ENCODE assay signal across 22 cellular contexts in the genomic region with DNA sequence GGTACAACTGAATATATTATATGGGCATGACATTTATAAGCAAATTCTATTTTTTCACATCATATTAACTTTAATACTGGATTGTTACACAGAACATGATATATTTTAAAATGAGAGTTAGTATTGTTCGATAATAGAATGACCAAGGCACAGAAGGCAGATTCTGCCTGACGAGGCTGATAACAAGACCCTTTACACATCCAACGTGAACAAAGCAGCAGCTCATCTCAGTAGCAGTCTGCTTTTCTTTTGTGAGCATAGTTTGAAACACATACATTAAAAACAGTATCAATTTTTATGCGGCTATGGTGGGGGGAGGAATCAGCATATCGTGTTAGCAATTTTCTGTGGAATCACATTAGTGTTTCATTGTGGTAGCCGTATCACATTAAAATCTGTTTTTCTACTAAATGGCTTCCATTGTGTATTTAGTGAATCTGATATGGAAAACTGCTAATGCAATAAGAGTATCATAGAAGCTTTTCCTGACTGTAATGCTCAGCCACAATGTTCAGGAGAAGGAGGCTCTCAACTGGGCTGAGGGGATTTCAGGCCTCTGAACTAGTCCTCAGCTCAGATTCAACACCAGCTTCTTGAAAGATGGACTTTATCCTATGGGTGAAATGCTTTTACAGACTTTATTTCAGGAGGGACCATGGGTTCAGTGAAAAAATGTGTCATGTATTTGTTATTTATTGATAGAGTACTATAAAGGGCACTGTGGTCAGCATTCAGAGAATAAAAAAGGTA. TPM values are rescaled to one million over a fixed set of nuclear protein-coding genes. Genes with fewer than 3 reads are reported as not detected.
DNase-seq lines count a peak whose midpoint lies in the region; ATAC-seq, FAIRE-seq and TF ChIP-seq lines count a peak whose summit lies in the region.
"Had no signal": no experiment of that assay in that cellular context is flagged by ENCODE, and none has a peak within 500 bp of the region (broad histone marks: within the 10 kb centered on the region; RNA-seq: fewer than 3 reads in every experiment).

No MANE protein-coding gene starts in this region.

- TF ChIP-seq CTCF in type B pancreatic cell (conservative IDR thresholded peaks at IDR 0.05) = no peak

- H3K9me3 Mint-ChIP-seq in type B pancreatic cell = no peaks in the 10 kb centered on the region
- H3K9me3 Mint-ChIP-seq in activated naive CD8-positive, alpha-beta T cell treated with anti-CD3 and anti-CD28 coated beads for 36 hours = no peaks in the 10 kb centered on the region
- H3K9me3 Mint-ChIP-seq: activated naive CD8-positive, alpha-beta T cell treated with anti-CD3 and anti-CD28 coated beads, Interleukin-2, amount 10 ng/mL, durations not matched to agents 7 days and 5 days; activated T-helper 2 cell treated with anti-CD3 and anti-CD28 coated beads, Interferon-gamma antibody, Interleukin-2, Interleukin-4, amounts not matched to agents 10 μg/mL and 5 μg/mL and 100 μg/mL, durations not matched to agents 14 hours and 24 hours and 36 hours; neural crest cell; stimulated activated naive CD8-positive, alpha-beta T cell treated with anti-CD3 and anti-CD28 coated beads, Interleukin-15, amount 100 ng/mL, for 72 hours had no signal

- peak overlapping the region; percentile 91 for H3K4me3 ChIP-seq in SK-N-MC

- peak overlapping the region; percentile 95 for H3K27ac ChIP-seq in SK-N-MC
- H3K27ac ChIP-seq: C4-2B had no signal

- H3K4me3 Mint-ChIP-seq in type B pancreatic cell = peak overlapping the region; percentile 19
- H3K4me3 Mint-ChIP-seq in activated naive CD8-positive, alpha-beta T cell treated with anti-CD3 and anti-CD28 coated beads for 36 hours = no peak overlapping the region
- H3K4me3 Mint-ChIP-seq: activated CD4-positive, alpha-beta T cell treated with anti-CD3 and anti-CD28 coated beads for 36 hours; activated naive CD8-positive, alpha-beta T cell treated with anti-CD3 and anti-CD28 coated beads, Interleukin-2, amount 10 ng/mL, durations not matched to agents 7 days and 5 days; neural crest cell; stimulated activated naive CD8-positive, alpha-beta T cell treated with anti-CD3 and anti-CD28 coated beads, Interleukin-15, amount 100 ng/mL, for 72 hours had no signal

- H3K27ac Mint-ChIP-seq in type B pancreatic cell = no peak overlapping the region
- H3K27ac Mint-ChIP-seq in activated naive CD8-positive, alpha-beta T cell treated with anti-CD3 and anti-CD28 coated beads for 36 hours = no peak overlapping the region
- H3K27ac Mint-ChIP-seq: activated CD4-positive, alpha-beta T cell treated with anti-CD3 and anti-CD28 coated beads for 36 hours; activated naive CD8-positive, alpha-beta T cell treated with anti-CD3 and anti-CD28 coated beads, Interleukin-2, amount 10 ng/mL, durations not matched to agents 7 days and 5 days; activated T-helper 2 cell treated with anti-CD3 and anti-CD28 coated beads, Interferon-gamma antibody, Interleukin-2, Interleukin-4, amounts not matched to agents 10 μg/mL and 5 μg/mL and 100 μg/mL, durations not matched to agents 14 hours and 24 hours and 36 hours; stimulated activated naive CD8-positive, alpha-beta T cell treated with anti-CD3 and anti-CD28 coated beads, Interleukin-15, amount 100 ng/mL, for 72 hours had no signal

- peak overlapping the region; percentile 79 for H3K9ac ChIP-seq in SK-N-MC (ENCODE audit: insufficient read length)

- peaks cover 36% of the 10 kb centered on the region for H3K4me1 Mint-ChIP-seq in type B pancreatic cell (ENCODE audit: unreplicated experiment)
- H3K4me1 Mint-ChIP-seq in activated naive CD8-positive, alpha-beta T cell treated with anti-CD3 and anti-CD28 coated beads for 36 hours = peaks cover 5% of the 10 kb centered on the region
- H3K4me1 Mint-ChIP-seq: activated naive CD8-positive, alpha-beta T cell treated with anti-CD3 and anti-CD28 coated beads, Interleukin-2, amount 10 ng/mL, durations not matched to agents 7 days and 5 days; stimulated activated naive CD8-positive, alpha-beta T cell treated with anti-CD3 and anti-CD28 coated beads, Interleukin-15, amount 100 ng/mL, for 72 hours had no signal

- H3K36me3 Mint-ChIP-seq in type B pancreatic cell = no peaks in the 10 kb centered on the region
- no peaks in the 10 kb centered on the region for H3K36me3 Mint-ChIP-seq in activated naive CD8-positive, alpha-beta T cell treated with anti-CD3 and anti-CD28 coated beads for 36 hours
- H3K36me3 Mint-ChIP-seq: activated naive CD8-positive, alpha-beta T cell treated with anti-CD3 and anti-CD28 coated beads, Interleukin-2, amount 10 ng/mL, durations not matched to agents 7 days and 5 days had no signal

- H3K27me3 Mint-ChIP-seq in type B pancreatic cell = peaks cover 18% of the 10 kb centered on the region
- peaks cover 60% of the 10 kb centered on the region for H3K27me3 Mint-ChIP-seq in activated naive CD8-positive, alpha-beta T cell treated with anti-CD3 and anti-CD28 coated beads for 36 hours

- no peak for FAIRE-seq in frontal cortex (lab: Jason Lieb, UNC)
- FAIRE-seq: colon, TTC549, urothelium cell line had no signal

- H3K9me3 ChIP-seq in SK-N-MC (ENCODE audit: low read depth, low read length) = no peaks in the 10 kb centered on the region

- ATAC-seq in HG02610 (IDR thresholded peaks at IDR 0.05; ENCODE audit: unreplicated experiment) = no peak
- ATAC-seq: activated CD4-positive, alpha-beta T cell treated with anti-CD3 and anti-CD28 coated beads for 36 hours; left lobe of liver; stimulated activated naive CD8-positive, alpha-beta T cell treated with anti-CD3 and anti-CD28 coated beads, Interleukin-15, amount 100 ng/mL, for 72 hours had no signal

- DNase-seq in NCI-H748 (lab: John Stamatoyannopoulos, UW; ENCODE audit: unreplicated experiment) (peak; percentile 51), NCI-H748 treated with DMSO at 0.1 percent for 48 hours (lab: John Stamatoyannopoulos, UW) (no peak), SK-N-MC (ENCODE audit: low read depth, low spot score) (no peak), medulla oblongata (ENCODE audit: extremely low spot score) (peak; percentile 60), type B pancreatic cell (ENCODE audit: extremely low spot score, unreplicated experiment) (no peak), frontal cortex (ENCODE audit: low spot score in 2 of 2) (no peak)
- no peak for DNase-seq in activated naive CD8-positive, alpha-beta T cell treated with anti-CD3 and anti-CD28 coated beads for 36 hours
- DNase-seq: activated CD4-positive, alpha-beta T cell treated with anti-CD3 and anti-CD28 coated beads for 36 hours; activated naive CD8-positive, alpha-beta T cell treated with anti-CD3 and anti-CD28 coated beads, Interleukin-2, amount 10 ng/mL, durations not matched to agents 7 days and 5 days; head of caudate nucleus; NCI-H1694 treated with DMSO at 0.1 percent for 48 hours; NCI-H446; stimulated activated CD4-positive, alpha-beta T cell treated with anti-CD3 and anti-CD28 coated beads, Interleukin-4, amount 100 ng/mL, for 4 hours; stimulated activated naive CD8-positive, alpha-beta T cell treated with anti-CD3 and anti-CD28 coated beads, Interleukin-15, amount 100 ng/mL, for 72 hours had no signal

- H3K36me3 ChIP-seq in SK-N-MC (ENCODE audit: insufficient read depth, low read length) = no peaks in the 10 kb centered on the region

RNA-seq across cellular contexts. Expression of gene SMAD9, which starts 4.0 kb away (rescaled TPM):
- total RNA-seq in type B pancreatic cell (ENCODE audit: low replicate concordance) (12.2 and 19.7 TPM in 2 replicates), frontal cortex (9.8 TPM)
- under 1 TPM; 0.10 to 0.54 TPM for total RNA-seq in activated naive CD8-positive, alpha-beta T cell treated with anti-CD3 and anti-CD28 coated beads for 36 hours
- total RNA-seq: activated naive CD8-positive, alpha-beta T cell treated with anti-CD3 and anti-CD28 coated beads, Interleukin-2, amount 10 ng/mL, durations not matched to agents 7 days and 5 days; activated T-helper 2 cell treated with anti-CD3 and anti-CD28 coated beads, Interferon-gamma antibody, Interleukin-2, Interleukin-4, amounts not matched to agents 10 μg/mL and 5 μg/mL and 100 μg/mL, durations not matched to agents 14 hours and 24 hours and 36 hours had no signal

Comparison
In these comparisons a context has a peak if more than half of its experiments do, and no peak if none do; other contexts are left out.
1. DNase-seq: peak in NCI-H748 (single experiment) and medulla oblongata (single experiment); none in NCI-H748 treated with DMSO at 0.1 percent for 48 hours (single experiment), SK-N-MC (single experiment), type B pancreatic cell (single experiment), activated naive CD8-positive, alpha-beta T cell treated with anti-CD3 and anti-CD28 coated beads for 36 hours (single experiment) and frontal cortex (0 of 2).